ENCODE assay signal across 8 cellular contexts in genomic region chr11:16986434-16987204, GRCh38. TPM values are rescaled to one million over a fixed set of nuclear protein-coding genes. Genes with fewer than 3 reads are reported as not detected.
DNase-seq lines count a peak whose midpoint lies in the region; ATAC-seq and TF ChIP-seq lines count a peak whose summit lies in the region.

No MANE protein-coding gene starts in this region.

- WGBS in upper lobe of left lung, 2 donors, result 24 to 36% methylated on average over 4 to 5 of the region's 5 CpGs

- peak; percentile 17 for DNase-seq in activated T-helper 1 cell treated with Interleukin-2 at 50 U/mL for 16 hours (ENCODE audit: low read depth)
- DNase-seq in upper lobe of left lung, result peak in 1 of 2 donors; percentile 92
- no peak for DNase-seq in NCI-H2227 (lab: John Stamatoyannopoulos, UW; ENCODE audit: unreplicated experiment)
- no peak for DNase-seq in Kasumi-1 (lab: John Stamatoyannopoulos, UW)

- H3K36me3 ChIP-seq in Loucy (ENCODE audit: insufficient read depth, low read length), result no peaks in the 10 kb centered on the region
- H3K36me3 ChIP-seq in mucosa of rectum (ENCODE audit: control insufficient read depth in 2 of 2, insufficient read depth in 2 of 2, low read length in 2 of 2), result peaks cover 0 to 3% of the 10 kb centered on the region in 2 donors
- no peaks in the 10 kb centered on the region for H3K36me3 ChIP-seq in upper lobe of left lung

- no peaks in the 10 kb centered on the region for H3K9me2 ChIP-seq in Loucy (replicated peaks; ENCODE audit: low read depth, low read length)

- no peaks in the 10 kb centered on the region for H4K20me1 ChIP-seq in Loucy (ENCODE audit: insufficient read depth, low read length, poor library complexity, severe bottlenecking)

- H3K79me2 ChIP-seq in Loucy (ENCODE audit: insufficient read depth, low read length), result peaks cover 13% of the 10 kb centered on the region; the same call in 1 of the 2 replicates

- H3K4me1 ChIP-seq in Loucy (ENCODE audit: insufficient read depth, low read length, poor library complexity, severe bottlenecking) (peaks cover 25% of the 10 kb centered on the region), mucosa of rectum (ENCODE audit: control insufficient read depth in 2 of 2, insufficient read depth in 2 of 2, low read length in 2 of 2) (peaks cover 29 to 54% of the 10 kb centered on the region in 2 donors), upper lobe of left lung (peaks cover 3 to 54% (median 19%) of the 10 kb centered on the region in 4 donors)

- H3K27ac ChIP-seq in mucosa of rectum (ENCODE audit: low read depth in 2 of 2, low read length in 2 of 2) (peak overlapping the region; percentile 89 to 93), upper lobe of left lung (peak overlapping the region; percentile 50 to 80 (median 64))

- TF ChIP-seq EP300 in upper lobe of left lung (IDR thresholded peaks at IDR 0.05), result no peak

- H3K4me2 ChIP-seq in Loucy (ENCODE audit: low read depth, low read length, poor library complexity, severe bottlenecking), result peak overlapping the region; percentile 71

- H3K27me3 ChIP-seq in Loucy (ENCODE audit: insufficient read depth, low read length, poor library complexity, severe bottlenecking) (no peaks in the 10 kb centered on the region), mucosa of rectum (ENCODE audit: control insufficient read depth in 2 of 2, insufficient read depth in 2 of 2, low read length in 2 of 2) (no peaks in the 10 kb centered on the region), upper lobe of left lung (no peaks in the 10 kb centered on the region)

- peak overlapping the region; percentile 12 for H3K9ac ChIP-seq in Loucy (ENCODE audit: low read depth, low read length, poor library complexity, severe bottlenecking)
- H3K9ac ChIP-seq in mucosa of rectum (ENCODE audit: low read depth in 1 of 2, low read length in 2 of 2), result peak overlapping the region; percentile 49 to 57

- H3K4me3 ChIP-seq in Loucy (ENCODE audit: low read length, poor library complexity, severe bottlenecking) (peak overlapping the region; percentile 62), mucosa of rectum (ENCODE audit: low read length in 2 of 2) (peak overlapping the region; percentile 41 to 48), upper lobe of left lung (no peak overlapping the region)

- TF ChIP-seq POLR2A in GM18505 (IDR thresholded peaks at IDR 0.05; ENCODE audit: borderline replicate concordance, extremely low read depth, insufficient read depth, insufficient read length), result no peak
- no peak for TF ChIP-seq POLR2A in upper lobe of left lung (IDR thresholded peaks at IDR 0.05)

- H2AFZ ChIP-seq in Loucy (ENCODE audit: low read length), result peak overlapping the region; percentile 56

- TF ChIP-seq CTCF in Loucy (conservative IDR thresholded peaks at IDR 0.05; ENCODE audit: low read length) (no peak), upper lobe of left lung (IDR thresholded peaks at IDR 0.05) (peak in 2 of 6 experiments; percentile 11 to 22)

- H3F3A ChIP-seq in Loucy (ENCODE audit: low read depth), result no peaks in the 10 kb centered on the region

- peak; percentile 98 for ATAC-seq in GM18505 (IDR thresholded peaks at IDR 0.05; ENCODE audit: unreplicated experiment)
- peak; percentile 99 for ATAC-seq in GM21737 (IDR thresholded peaks at IDR 0.05; ENCODE audit: unreplicated experiment)
- peak; percentile 47 to 70 for ATAC-seq in upper lobe of left lung (ENCODE audit: low FRiP score in 2 of 2)

- H3K9me3 ChIP-seq in Loucy (ENCODE audit: insufficient read depth, low read depth, low read length) (no peaks in the 10 kb centered on the region), mucosa of rectum (ENCODE audit: control insufficient read depth in 2 of 2, low read length in 2 of 2) (no peaks in the 10 kb centered on the region), upper lobe of left lung (no peaks in the 10 kb centered on the region)

RNA-seq across cellular contexts. Expression of gene PLEKHA7, which starts 27.6 kb away (rescaled TPM):
- 10 to 100 TPM; 27.5 to 87.0 (median 48.6) TPM for total RNA-seq in upper lobe of left lung

Comparison
In these comparisons a context has a peak if more than half of its experiments do, and no peak if none do; other contexts are left out.
1. H3K4me3 ChIP-seq: peak in Loucy (single experiment) and mucosa of rectum (2 of 2); none in upper lobe of left lung (0 of 4).
2. Peak in every context shown above with its lines, with median percentiles within 50 percentile points of each other: ATAC-seq.